Comparison of ENCODE assay signal across 11 cellular contexts in genomic region chr4:6989331-6989923, GRCh38. TPM values are rescaled to one million over a fixed set of nuclear protein-coding genes. Genes with fewer than 3 reads are reported as not detected.
DNase-seq lines count a peak whose midpoint lies in the region; ATAC-seq and FAIRE-seq lines count a peak whose summit lies in the region.
"Had no signal": no experiment of that assay in that cellular context is flagged by ENCODE, and none has a peak within 500 bp of the region (broad histone marks: within the 10 kb centered on the region; RNA-seq: fewer than 3 reads in every experiment).

No MANE protein-coding gene starts in this region.

- FAIRE-seq in HTR-8/SVneo (lab: Jason Lieb, UNC), result no peak

- CTCF ChIA-PET in activated CD4-positive, alpha-beta memory T cell treated with anti-CD3 and anti-CD28 coated beads for 36 hours (lab: Charles Lee), result interaction anchor here (4.1 kb wide), 1 partner anchor 54 kb away, joined by 12 read pairs; the partner anchor contains the start of gene TADA2B

- ATAC-seq in GM19351 (IDR thresholded peaks at IDR 0.05; ENCODE audit: unreplicated experiment), result no peak

- H3K4me1 Mint-ChIP-seq in activated naive CD4-positive, alpha-beta T cell treated with anti-CD3 and anti-CD28 coated beads, Interleukin-2, amount 50 U/mL, for 24 hours, result peaks cover 75% of the 10 kb centered on the region
- H3K4me1 Mint-ChIP-seq in activated CD4-positive, alpha-beta memory T cell treated with anti-CD3 and anti-CD28 coated beads for 36 hours (ENCODE audit: low read depth), result peaks cover 65% of the 10 kb centered on the region
- H3K4me1 Mint-ChIP-seq in immature natural killer cell, result peaks cover 56 to 76% of the 10 kb centered on the region in 2 donors

- H3K9me3 ChIP-seq in SJCRH30 (replicated peaks), result no peaks in the 10 kb centered on the region

- no peak overlapping the region for H3K27ac ChIP-seq in SJCRH30
- H3K27ac ChIP-seq: parathyroid adenoma had no signal

- H3K36me3 ChIP-seq in SJCRH30, result peaks cover 19% of the 10 kb centered on the region

- no peaks in the 10 kb centered on the region for H3K36me3 Mint-ChIP-seq in activated naive CD4-positive, alpha-beta T cell treated with anti-CD3 and anti-CD28 coated beads, Interleukin-2, amount 50 U/mL, for 24 hours
- H3K36me3 Mint-ChIP-seq in activated CD4-positive, alpha-beta memory T cell treated with anti-CD3 and anti-CD28 coated beads for 36 hours, result peaks cover 2% of the 10 kb centered on the region
- H3K36me3 Mint-ChIP-seq in immature natural killer cell, result no peaks in the 10 kb centered on the region

- H3K4me3 ChIP-seq in SJCRH30, result no peak overlapping the region

- H3K27ac Mint-ChIP-seq in activated naive CD4-positive, alpha-beta T cell treated with anti-CD3 and anti-CD28 coated beads, Interleukin-2, amount 50 U/mL, for 24 hours, result peak overlapping the region; percentile 68
- no peak overlapping the region for H3K27ac Mint-ChIP-seq in activated CD4-positive, alpha-beta memory T cell treated with anti-CD3 and anti-CD28 coated beads for 36 hours
- peak overlapping the region in 2 of 6 donors; percentile 40 to 44 for H3K27ac Mint-ChIP-seq in immature natural killer cell

- POLR2A ChIA-PET in activated CD4-positive, alpha-beta memory T cell treated with anti-CD3 and anti-CD28 coated beads for 36 hours (lab: Charles Lee), result no interaction called here

- no peaks in the 10 kb centered on the region for H3K9me3 Mint-ChIP-seq in activated naive CD4-positive, alpha-beta T cell treated with anti-CD3 and anti-CD28 coated beads, Interleukin-2, amount 50 U/mL, for 24 hours
- H3K9me3 Mint-ChIP-seq in activated CD4-positive, alpha-beta memory T cell treated with anti-CD3 and anti-CD28 coated beads for 36 hours, result no peaks in the 10 kb centered on the region
- H3K9me3 Mint-ChIP-seq in immature natural killer cell, result no peaks in the 10 kb centered on the region

- DNase-seq in activated naive CD4-positive, alpha-beta T cell (lab: John Stamatoyannopoulos, UW), result no peak
- DNase-seq in activated CD4-positive, alpha-beta memory T cell treated with anti-CD3 and anti-CD28 coated beads for 36 hours, result no peak
- no peak for DNase-seq in immature natural killer cell
- DNase-seq in SJCRH30, result no peak
- DNase-seq in HPDE6-E6E7 (ENCODE audit: extremely low spot score), result no peak
- DNase-seq in HTR-8/SVneo (ENCODE audit: insufficient read length, low spot score), result no peak
- DNase-seq: NCI-H82; stimulated activated CD4-positive, alpha-beta T cell treated with anti-CD3 and anti-CD28 coated beads, Interleukin-4, amount 100 ng/mL, for 4 hours had no signal

- H3K27me3 Mint-ChIP-seq in activated naive CD4-positive, alpha-beta T cell treated with anti-CD3 and anti-CD28 coated beads, Interleukin-2, amount 50 U/mL, for 24 hours, result no peaks in the 10 kb centered on the region
- H3K27me3 Mint-ChIP-seq in activated CD4-positive, alpha-beta memory T cell treated with anti-CD3 and anti-CD28 coated beads for 36 hours, result no peaks in the 10 kb centered on the region
- peaks cover 1 to 3% (median 2%) of the 10 kb centered on the region in 3 donors for H3K27me3 Mint-ChIP-seq in immature natural killer cell (ENCODE audit: low read depth in 3 of 3)

- H3K4me1 ChIP-seq in SJCRH30, result peaks cover 4% of the 10 kb centered on the region

- peak overlapping the region; percentile 99 for H3K4me3 Mint-ChIP-seq in activated naive CD4-positive, alpha-beta T cell treated with anti-CD3 and anti-CD28 coated beads, Interleukin-2, amount 50 U/mL, for 24 hours
- peak overlapping the region; percentile 25 for H3K4me3 Mint-ChIP-seq in activated CD4-positive, alpha-beta memory T cell treated with anti-CD3 and anti-CD28 coated beads for 36 hours
- peak overlapping the region; percentile 39 to 98 (median 44) for H3K4me3 Mint-ChIP-seq in immature natural killer cell

- H3K27me3 ChIP-seq in SJCRH30, result no peaks in the 10 kb centered on the region

- intact Hi-C loops in activated CD4-positive, alpha-beta memory T cell treated with anti-CD3 and anti-CD28 coated beads for 36 hours (cut with micrococcal nuclease), result loop anchor here (5.0 kb wide), 1 partner anchor 272 kb away; the partner anchor contains the start of gene BLOC1S4

RNA-seq across cellular contexts. Expression of gene TADA2B, which starts 53.7 kb away (rescaled TPM):
- 10 to 100 TPM; 10.8 to 11.5 TPM for total RNA-seq in activated CD4-positive, alpha-beta memory T cell treated with anti-CD3 and anti-CD28 coated beads for 36 hours
- polyA plus RNA-seq in immature natural killer cell, result 1 to 10 TPM; 2.1 to 3.9 (median 3.0) TPM
- 12.4 and 13.5 TPM in 2 replicates for total RNA-seq in SJCRH30 (2014; rRNA removed; shearing (Covaris generic))

Comparison
In these comparisons a context has a peak if more than half of its experiments do, and no peak if none do; other contexts are left out.
1. H3K4me3 Mint-ChIP-seq: peak in every context shown above with its lines; median percentile 99 in activated naive CD4-positive, alpha-beta T cell treated with anti-CD3 and anti-CD28 coated beads, Interleukin-2, amount 50 U/mL, for 24 hours; 44 in immature natural killer cell; 25 in activated CD4-positive, alpha-beta memory T cell treated with anti-CD3 and anti-CD28 coated beads for 36 hours.